In the genomic region with DNA sequence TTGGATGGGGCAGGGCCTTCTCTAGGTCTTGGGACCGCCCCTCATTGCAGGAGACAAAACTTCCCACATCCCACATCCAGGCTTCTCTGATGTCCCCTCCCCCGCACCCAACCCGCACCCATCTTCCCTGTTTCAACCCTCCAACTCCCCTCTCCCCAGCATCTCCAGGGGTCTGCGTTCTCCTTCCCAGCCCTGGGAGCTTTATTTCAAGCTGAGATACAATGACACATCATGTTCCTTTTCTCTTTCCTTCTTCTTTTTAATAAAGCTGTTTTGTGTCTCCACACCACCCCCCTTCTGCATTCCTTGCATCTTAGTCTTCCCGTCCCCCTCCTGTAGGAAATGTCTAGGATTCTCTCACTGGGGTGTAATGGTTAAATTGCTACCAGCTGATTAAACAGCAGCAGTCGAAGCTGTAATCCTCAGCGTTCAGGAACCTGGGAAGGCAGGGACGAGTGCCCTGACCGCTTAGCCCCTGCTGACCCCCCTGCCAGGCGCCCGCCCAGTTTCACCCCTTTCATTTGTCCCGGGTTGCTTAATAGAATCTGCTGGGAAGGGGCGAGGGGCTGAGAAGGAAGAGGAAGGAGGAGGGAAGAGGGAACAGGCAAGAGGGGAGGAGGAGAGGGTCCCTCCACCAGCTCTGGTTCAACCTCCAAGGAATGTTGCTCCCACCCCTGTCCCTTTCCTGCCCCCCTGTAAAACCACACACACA, we compare ENCODE assay signal across 10 cellular contexts.
DNase-seq lines count a peak whose midpoint lies in the region; ATAC-seq and TF ChIP-seq lines count a peak whose summit lies in the region.
"Had no signal": no experiment of that assay in that cellular context is flagged by ENCODE, and none has a peak within 500 bp of the region (broad histone marks: within the 10 kb centered on the region; RNA-seq: fewer than 3 reads in every experiment).

No MANE protein-coding gene starts in this region.

- no peaks in the 10 kb centered on the region for H4K20me1 ChIP-seq in mammary epithelial cell (ENCODE audit: insufficient read depth, low read length)

- no peaks in the 10 kb centered on the region for H3K79me2 ChIP-seq in mammary epithelial cell (ENCODE audit: insufficient read depth, low read length)

- intact Hi-C loops in mammary epithelial cell (cut with micrococcal nuclease) (no loop called here), left lung (cut with DNase I) (no loop called here)

- POLR2A ChIA-PET in GM10248 (lab: Yijun Ruan, JAX) = no interaction called here

- in situ Hi-C loops in ACHN (cut with HindIII; ENCODE audit: low pct_ligation_motif_present, low pct_unique_long_range_greater_than_20kb, low sequenced_read_pairs) (no loop called here), mammary epithelial cell (cut with MboI; ENCODE audit: low sequenced_read_pairs in 2 of 2) (no loop called here)

- H3K27ac ChIP-seq in HUES48 (ENCODE audit: low read depth, low read length) (peak overlapping the region; percentile 86), mammary epithelial cell (ENCODE audit: insufficient read depth, low read depth, low read length) (no peak overlapping the region), left lung (peak overlapping the region in 1 of 2 donors; percentile 18)

- dilution Hi-C loops in mammary epithelial cell (cut with HindIII; ENCODE audit: low sequenced_read_pairs) = no loop called here

- peak; percentile 99 for DNase-seq in ACHN
- peak; percentile 46 for DNase-seq in mammary epithelial cell
- DNase-seq in left lung = no peak
- DNase-seq in activated CD4-positive, alpha-beta T cell treated with anti-CD3 and anti-CD28 coated beads for 48 hours = no peak
- DNase-seq in RPMI8226 = no peak
- DNase-seq in GM10248 (ENCODE audit: extremely low spot score) = no peak
- DNase-seq: CD4-positive, alpha-beta T cell had no signal

- 19% methylated on average over 8 of the region's 13 CpGs for WGBS in mammary epithelial cell (ENCODE audit: low coverage, missing lambda C conversion rate)

- no peak for TF ChIP-seq CTCF in mammary epithelial cell (conservative IDR thresholded peaks at IDR 0.05 in 1 of 2, IDR thresholded peaks at IDR 0.05 in 1 of 2; ENCODE audit: extremely low read depth in 1 of 2, insufficient read depth in 1 of 2, low read depth in 1 of 2, low read length in 2 of 2)
- TF ChIP-seq CTCF in left lung (IDR thresholded peaks at IDR 0.05) = no peak
- TF ChIP-seq CTCF in GM10248 (IDR thresholded peaks at IDR 0.05; ENCODE audit: control extremely low read depth, extremely low read depth, low read depth, missing control alignments) = no peak

- ATAC-seq in left lung = peak; percentile 7
- ATAC-seq in HG02852 (IDR thresholded peaks at IDR 0.05; ENCODE audit: unreplicated experiment) = no peak
- ATAC-seq: activated naive CD4-positive, alpha-beta T cell treated with anti-CD3 and anti-CD28 coated beads, Interleukin-2, amount 50 U/mL, for 72 hours had no signal

- no peaks in the 10 kb centered on the region for H3K36me3 ChIP-seq in HUES48 (ENCODE audit: control insufficient read depth, insufficient read depth, low read length)
- no peaks in the 10 kb centered on the region for H3K36me3 ChIP-seq in mammary epithelial cell (ENCODE audit: insufficient read depth, low read length)
- H3K36me3 ChIP-seq in left lung = no peaks in the 10 kb centered on the region

- CTCF ChIA-PET in mammary epithelial cell (lab: Charles Lee; ENCODE audit: low non-redundant PET) (no interaction called here), GM10248 (lab: Yijun Ruan, JAX) (no interaction called here)

- H3K9me3 ChIP-seq in HUES48 (ENCODE audit: control insufficient read depth, insufficient read depth, low read length) (no peaks in the 10 kb centered on the region), mammary epithelial cell (replicated peaks; ENCODE audit: insufficient read depth, low read length) (no peaks in the 10 kb centered on the region), left lung (no peaks in the 10 kb centered on the region)

- H3K4me1 ChIP-seq in HUES48 (ENCODE audit: control insufficient read depth, insufficient read depth, low read length) (peaks cover 35% of the 10 kb centered on the region), mammary epithelial cell (ENCODE audit: insufficient read depth, low read length) (peaks cover 20% of the 10 kb centered on the region), left lung (peaks cover 6 to 19% of the 10 kb centered on the region in 2 donors)

- BruUV-seq in mammary epithelial cell (replicated peaks; lab: Mats Ljungman, UMichigan) = no TSS peak

- H3K4me2 ChIP-seq in mammary epithelial cell (ENCODE audit: insufficient read depth, low read depth, low read length) = peak overlapping the region; percentile 11

- H3K4me3 ChIP-seq in HUES48 (ENCODE audit: low read depth, low read length) (peak overlapping the region; percentile 55), mammary epithelial cell (replicated peaks in 1 of 3; ENCODE audit: insufficient read depth in 1 of 3, low read depth in 2 of 3, low read length in 3 of 3) (no peak overlapping the region), left lung (no peak overlapping the region)

- H3K27me3 ChIP-seq in HUES48 (ENCODE audit: control insufficient read depth, insufficient read depth, low read length) = peaks cover 5% of the 10 kb centered on the region
- H3K27me3 ChIP-seq in mammary epithelial cell (ENCODE audit: insufficient read depth, low read length) = no peaks in the 10 kb centered on the region
- no peaks in the 10 kb centered on the region for H3K27me3 ChIP-seq in left lung

- H3K9ac ChIP-seq in HUES48 (ENCODE audit: low read depth, low read length) = peak overlapping the region; percentile 35
- H3K9ac ChIP-seq in mammary epithelial cell (ENCODE audit: insufficient read depth, low read length) = no peak overlapping the region

- peak overlapping the region; percentile 51 for H2AFZ ChIP-seq in mammary epithelial cell (ENCODE audit: low read depth, low read length)

Comparison
In these comparisons a context has a peak if more than half of its experiments do, and no peak if none do; other contexts are left out.
1. DNase-seq: peak in ACHN (single experiment) and mammary epithelial cell (single experiment); none in left lung (0 of 2), activated CD4-positive, alpha-beta T cell treated with anti-CD3 and anti-CD28 coated beads for 48 hours (single experiment), RPMI8226 (single experiment) and GM10248 (single experiment).